Comparison of ENCODE assay signal across 20 cellular contexts in genomic region chr7:100687261-100687660, GRCh38. TPM values are rescaled to one million over a fixed set of nuclear protein-coding genes. Genes with fewer than 3 reads are reported as not detected.
"Had no signal": no experiment of that assay in that cellular context is flagged by ENCODE, and none has a peak within 500 bp of the region (broad histone marks: within the 10 kb centered on the region; RNA-seq: fewer than 3 reads in every experiment).

No MANE protein-coding gene starts in this region.

- H3K27me3 ChIP-seq: brain microvascular endothelial cell, Peyer's patch had no signal

- H3K27ac ChIP-seq: brain microvascular endothelial cell, Peyer's patch had no signal

- H3K9me3 ChIP-seq: Peyer's patch had no signal

- DNase-seq: activated CD4-positive, alpha-beta T cell treated with anti-CD3 and anti-CD28 coated beads for 4 hours; activated CD8-positive, alpha-beta memory T cell treated with anti-CD3 and anti-CD28 coated beads, Interleukin-2, amount 50 U/mL, for 4 hours; activated gamma-delta T cell treated with Interleukin-2 at 50 U/mL for 16 hours; activated naive CD4-positive, alpha-beta T cell treated with anti-CD3 and anti-CD28 coated beads, Interleukin-2, amount 10 ng/mL, durations not matched to agents 7 days and 5 days; activated naive CD8-positive, alpha-beta T cell treated with anti-CD3 and anti-CD28 coated beads for 36 hours; activated T-cell treated with anti-CD3 and anti-CD28 coated beads, Interleukin-2, amount 50 U/mL, for 72 hours; brain microvascular endothelial cell; Kasumi-1; NCI-H1105 treated with DMSO at 0.1 percent for 48 hours; NCI-H1436 treated with DMSO at 0.1 percent for 48 hours; NCI-H187; NCI-H2081; NCI-H446; NCI-H524; Peyer's patch; SHP77 treated with DMSO at 0.1 percent for 48 hours had no signal

- H3K4me3 ChIP-seq: Peyer's patch had no signal

RNA-seq across cellular contexts. Expression of gene ACTL6B, which starts 31.0 kb away (rescaled TPM):
- total RNA-seq: activated CD8-positive, alpha-beta T cell treated with anti-CD3 and anti-CD28 coated beads for 36 hours; activated naive CD8-positive, alpha-beta T cell treated with anti-CD3 and anti-CD28 coated beads for 36 hours; activated T-cell treated with anti-CD3 and anti-CD28 coated beads, Interleukin-2, amount 50 U/mL, for 72 hours; activated T-helper 2 cell treated with anti-CD3 and anti-CD28 coated beads, Interferon-gamma antibody, Interleukin-2, Interleukin-4, amounts not matched to agents 10 μg/mL and 5 μg/mL and 100 μg/mL, durations not matched to agents 14 hours and 24 hours and 36 hours; cardiac septum; Peyer's patch; SK-MEL-5 had no signal

RNA-seq across cellular contexts. Expression of gene EPO, which starts 33.0 kb away (rescaled TPM):
- total RNA-seq: activated CD8-positive, alpha-beta T cell treated with anti-CD3 and anti-CD28 coated beads for 36 hours; activated naive CD8-positive, alpha-beta T cell treated with anti-CD3 and anti-CD28 coated beads for 36 hours; activated T-helper 2 cell treated with anti-CD3 and anti-CD28 coated beads, Interferon-gamma antibody, Interleukin-2, Interleukin-4, amounts not matched to agents 10 μg/mL and 5 μg/mL and 100 μg/mL, durations not matched to agents 14 hours and 24 hours and 36 hours; cardiac septum; Peyer's patch had no signal
